1 cellular context compared by ENCODE assay signal in genomic region chr1:183582021-183582746, GRCh38.
TF ChIP-seq lines count a peak whose summit lies in the region.

No MANE protein-coding gene starts in this region.

TF ChIP-seq in H1, 55 proteins besides CTCF, POLR2A, EP300 and RAD21:
- TF ChIP-seq, protein P1, sequence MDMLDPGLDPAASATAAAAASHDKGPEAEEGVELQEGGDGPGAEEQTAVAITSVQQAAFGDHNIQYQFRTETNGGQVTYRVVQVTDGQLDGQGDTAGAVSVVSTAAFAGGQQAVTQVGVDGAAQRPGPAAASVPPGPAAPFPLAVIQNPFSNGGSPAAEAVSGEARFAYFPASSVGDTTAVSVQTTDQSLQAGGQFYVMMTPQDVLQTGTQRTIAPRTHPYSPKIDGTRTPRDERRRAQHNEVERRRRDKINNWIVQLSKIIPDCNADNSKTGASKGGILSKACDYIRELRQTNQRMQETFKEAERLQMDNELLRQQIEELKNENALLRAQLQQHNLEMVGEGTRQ (IDR thresholded peaks at IDR 0.05; ENCODE audit: low read length) = no peak
- no peak for TF ChIP-seq MAX (IDR thresholded peaks at IDR 0.05)
